Comparison of ENCODE assay signal across 14 cellular contexts in genomic region chr4:2940267-2941137, GRCh38. TPM values are rescaled to one million over a fixed set of nuclear protein-coding genes. Genes with fewer than 3 reads are reported as not detected.
DNase-seq lines count a peak whose midpoint lies in the region; ATAC-seq and TF ChIP-seq lines count a peak whose summit lies in the region.
"Had no signal": no experiment of that assay in that cellular context is flagged by ENCODE, and none has a peak within 500 bp of the region (broad histone marks: within the 10 kb centered on the region; RNA-seq: fewer than 3 reads in every experiment).

No MANE protein-coding gene starts in this region.

- peaks cover 49% of the 10 kb centered on the region for H3K4me1 Mint-ChIP-seq in activated CD4-positive, alpha-beta T cell treated with anti-CD3 and anti-CD28 coated beads for 36 hours
- H3K4me1 Mint-ChIP-seq in chondrocyte (ENCODE audit: low read depth) (peaks cover 21% of the 10 kb centered on the region), progenitor cell of endocrine pancreas (ENCODE audit: low read depth) (peaks cover 6% of the 10 kb centered on the region)

- ATAC-seq in activated CD4-positive, alpha-beta T cell treated with anti-CD3 and anti-CD28 coated beads for 36 hours, result no peak
- ATAC-seq in IMR-90 (ENCODE audit: low read depth), result no peak

- no peak overlapping the region for H3K27ac ChIP-seq in IMR-90 (ENCODE audit: insufficient read depth, low read length)

- no peak overlapping the region for H3K9ac ChIP-seq in IMR-90 (ENCODE audit: low read depth, low read length)

- H2AK9ac ChIP-seq in IMR-90 (replicated peaks; ENCODE audit: low read depth, low read length, poor library complexity), result no peak overlapping the region

- H4K91ac ChIP-seq in IMR-90 (ENCODE audit: insufficient read depth, low read depth, low read length), result no peak overlapping the region

- no peaks in the 10 kb centered on the region for H3K27me3 Mint-ChIP-seq in activated CD4-positive, alpha-beta T cell treated with anti-CD3 and anti-CD28 coated beads for 36 hours
- H3K27me3 Mint-ChIP-seq in chondrocyte (ENCODE audit: low read depth), result no peaks in the 10 kb centered on the region
- H3K27me3 Mint-ChIP-seq in progenitor cell of endocrine pancreas, result no peaks in the 10 kb centered on the region
- H3K27me3 Mint-ChIP-seq: CD4-positive, alpha-beta memory T cell had no signal

- DNase-seq in activated CD4-positive, alpha-beta T cell treated with anti-CD3 and anti-CD28 coated beads for 36 hours, result peak; percentile 3
- DNase-seq in activated CD4-positive, alpha-beta T cell treated with anti-CD3 and anti-CD28 coated beads for 1 hour, result no peak
- no peak for DNase-seq in IMR-90
- DNase-seq in chondrocyte (ENCODE audit: low spot score), result peak; percentile 80
- peak; percentile 8 for DNase-seq in progenitor cell of endocrine pancreas (ENCODE audit: low spot score, unreplicated experiment)
- DNase-seq in NCI-H69 (lab: John Stamatoyannopoulos, UW), result no peak
- DNase-seq in NCI-H526 treated with DMSO at 0.1 percent for 48 hours (lab: John Stamatoyannopoulos, UW), result no peak
- no peak for DNase-seq in MG63
- DNase-seq: 8988T; CD4-positive, alpha-beta memory T cell; central memory CD4-positive, alpha-beta T cell; NCI-H1105; NCI-H446; stimulated activated CD4-positive, alpha-beta T cell treated with anti-CD3 and anti-CD28 coated beads, Interleukin-4, amount 100 ng/mL, for 4 hours had no signal

- H3K79me1 ChIP-seq in IMR-90 (ENCODE audit: low read depth in 1 of 2, low read length in 2 of 2), result peaks cover 21 to 54% of the 10 kb centered on the region in 2 experiments

- peak overlapping the region; percentile 67 for H3K27ac Mint-ChIP-seq in activated CD4-positive, alpha-beta T cell treated with anti-CD3 and anti-CD28 coated beads for 36 hours
- H3K27ac Mint-ChIP-seq in chondrocyte (ENCODE audit: unreplicated experiment) (no peak overlapping the region), progenitor cell of endocrine pancreas (peak overlapping the region; percentile 56)

- no peak overlapping the region for H4K8ac ChIP-seq in IMR-90 (ENCODE audit: low read depth in 2 of 2, low read length in 2 of 2)

- no peak overlapping the region for H4K5ac ChIP-seq in IMR-90 (ENCODE audit: low read depth, low read length)

- no peak overlapping the region for H2AK5ac ChIP-seq in IMR-90 (ENCODE audit: low read depth, low read length)

- BruUV-seq in IMR-90 (replicated peaks; lab: Mats Ljungman, UMichigan), result no TSS peak

- in situ Hi-C loops in IMR-90 (cut with MboI; ENCODE audit: low sequenced_read_pairs), result no loop called here

- H3K4me1 ChIP-seq in IMR-90 (ENCODE audit: control insufficient read depth, insufficient read depth, low read length), result peaks cover 6% of the 10 kb centered on the region

- no peak overlapping the region for H2BK5ac ChIP-seq in IMR-90 (ENCODE audit: low read depth, low read length, poor library complexity, severe bottlenecking)

- H2BK20ac ChIP-seq in IMR-90 (ENCODE audit: low read depth, low read length), result no peak overlapping the region

- H3K36me3 Mint-ChIP-seq in activated CD4-positive, alpha-beta T cell treated with anti-CD3 and anti-CD28 coated beads for 36 hours (ENCODE audit: low read depth), result peaks cover 82% of the 10 kb centered on the region
- H3K36me3 Mint-ChIP-seq in chondrocyte (ENCODE audit: low read depth) (peaks cover 27% of the 10 kb centered on the region), progenitor cell of endocrine pancreas (ENCODE audit: insufficient read depth) (peaks cover 17% of the 10 kb centered on the region)

- no peak overlapping the region for H3K23ac ChIP-seq in IMR-90 (ENCODE audit: low read depth, low read length)

- no peak overlapping the region for H2BK120ac ChIP-seq in IMR-90 (ENCODE audit: low read depth, low read length)

- no peak overlapping the region for H3K4me2 ChIP-seq in IMR-90 (ENCODE audit: low read depth, low read length)

- no peak overlapping the region for H3K56ac ChIP-seq in IMR-90 (ENCODE audit: extremely low read depth, insufficient read depth, low read length)

- no peaks in the 10 kb centered on the region for H3K9me3 ChIP-seq in IMR-90 (ENCODE audit: control insufficient read depth, insufficient read depth, low read length)
- no peaks in the 10 kb centered on the region for H3K9me3 ChIP-seq in MG63

- dilution Hi-C loops in IMR-90 (cut with HindIII; ENCODE audit: low sequenced_read_pairs, unreplicated experiment), result no loop called here

- TF ChIP-seq RAD21 in IMR-90 (IDR thresholded peaks at IDR 0.05; ENCODE audit: low read length), result no peak

- intact Hi-C loops in activated CD4-positive, alpha-beta T cell treated with anti-CD3 and anti-CD28 coated beads for 36 hours (cut with DNase I, micrococcal nuclease), result no loop called here
- intact Hi-C loops in IMR-90 (cut with micrococcal nuclease), result no loop called here

- no peak overlapping the region for H3K4ac ChIP-seq in IMR-90 (ENCODE audit: low read depth, low read length)

- no peaks in the 10 kb centered on the region for H3K27me3 ChIP-seq in IMR-90 (ENCODE audit: control insufficient read depth, insufficient read depth, low read length)
- H3K27me3 ChIP-seq in MG63, result no peaks in the 10 kb centered on the region

- CTCF ChIA-PET in activated CD4-positive, alpha-beta T cell treated with anti-CD3 and anti-CD28 coated beads for 36 hours (lab: Charles Lee), result interaction anchor here (1.0 kb wide), 1 partner anchor 9 kb away, joined by 3 read pairs; no protein-coding TSS in a partner anchor
- CTCF ChIA-PET in IMR-90 (lab: Yijun Ruan, JAX), result no interaction called here

- H3K14ac ChIP-seq in IMR-90 (replicated peaks; ENCODE audit: low read depth, low read length), result no peak overlapping the region

- POLR2A ChIA-PET in activated CD4-positive, alpha-beta T cell treated with anti-CD3 and anti-CD28 coated beads for 36 hours (lab: Charles Lee), result no interaction called here
- POLR2A ChIA-PET in IMR-90 (lab: Charles Lee; ENCODE audit: unreplicated experiment), result interaction anchor here (0.5 kb wide), 1 partner anchor 84 kb away, joined by 7 read pairs; no protein-coding TSS in a partner anchor

- no peaks in the 10 kb centered on the region for H3K9me3 Mint-ChIP-seq in activated CD4-positive, alpha-beta T cell treated with anti-CD3 and anti-CD28 coated beads for 36 hours (ENCODE audit: low read depth)
- H3K9me3 Mint-ChIP-seq in chondrocyte (ENCODE audit: low read depth) (no peaks in the 10 kb centered on the region), progenitor cell of endocrine pancreas (ENCODE audit: low read depth) (no peaks in the 10 kb centered on the region)
- H3K9me3 Mint-ChIP-seq: CD4-positive, alpha-beta memory T cell had no signal

- TF ChIP-seq CTCF in IMR-90 (conservative IDR thresholded peaks at IDR 0.05; ENCODE audit: low read depth, low read length), result no peak
- no peak for TF ChIP-seq CTCF in chondrocyte (IDR thresholded peaks at IDR 0.05)
- no peak for TF ChIP-seq CTCF in progenitor cell of endocrine pancreas (IDR thresholded peaks at IDR 0.05; ENCODE audit: unreplicated experiment)

- no peak for TF ChIP-seq POLR2A in IMR-90 (IDR thresholded peaks at IDR 0.05; ENCODE audit: low read depth, low read length)

- no peak overlapping the region for H2BK15ac ChIP-seq in IMR-90 (ENCODE audit: low read depth, low read length)

- H3K4me3 ChIP-seq in IMR-90 (ENCODE audit: insufficient read depth, low read depth, low read length) (no peak overlapping the region), MG63 (no peak overlapping the region)

- WGBS in IMR-90 (ENCODE audit: extremely low coverage in 2 of 2, insufficient read length in 1 of 2), 2 experiments, result 97% methylated on average over 16 of the region's 29 CpGs; no CpG with 5 or more reads in 1 of the 2 experiments

- no peak overlapping the region for H3K18ac ChIP-seq in IMR-90 (ENCODE audit: low read depth, low read length)

- H3K4me3 Mint-ChIP-seq in activated CD4-positive, alpha-beta T cell treated with anti-CD3 and anti-CD28 coated beads for 36 hours, result no peak overlapping the region
- H3K4me3 Mint-ChIP-seq in chondrocyte (ENCODE audit: unreplicated experiment) (no peak overlapping the region), progenitor cell of endocrine pancreas (ENCODE audit: low read depth) (no peak overlapping the region)

- H2AFZ ChIP-seq in IMR-90 (replicated peaks; ENCODE audit: low read length, poor library complexity), result peak overlapping the region; percentile 28

- H3K36me3 ChIP-seq in IMR-90 (ENCODE audit: control insufficient read depth, insufficient read depth, low read length) (peaks cover 73% of the 10 kb centered on the region), MG63 (peaks cover 26% of the 10 kb centered on the region)

- peaks cover 46% of the 10 kb centered on the region for H4K20me1 ChIP-seq in IMR-90 (ENCODE audit: insufficient read depth, low read length)

- peaks cover 9% of the 10 kb centered on the region; the same call in 1 of the 2 replicates for H3K9me1 ChIP-seq in IMR-90 (ENCODE audit: insufficient read depth, low read length)

TF ChIP-seq in IMR-90, 13 proteins besides CTCF, POLR2A, EP300 and RAD21:
- TF ChIP-seq MAZ (IDR thresholded peaks at IDR 0.05; ENCODE audit: borderline replicate concordance, low read depth, low read length) (no peak), FOS (IDR thresholded peaks at IDR 0.05; ENCODE audit: low read depth, low read length) (no peak)

RNA-seq across cellular contexts. Expression of gene NOP14, which starts 22.7 kb away (rescaled TPM):
- total RNA-seq in activated CD4-positive, alpha-beta T cell treated with anti-CD3 and anti-CD28 coated beads for 36 hours, result 100 to 1,000 TPM in 1 of 2 experiments, 10 to 100 TPM in 1; 86.8 to 106 TPM
- total RNA-seq in IMR-90 (2012; rRNA removed), result 10.9 and 19.2 TPM in 2 replicates
- 11.3 and 12.6 TPM in 2 replicates for polyA plus RNA-seq in IMR-90 (2012; rRNA removed)
- 5.4 and 8.4 TPM in 2 replicates for polyA plus RNA-seq in IMR-90 (2012; cell fraction: cytosol; rRNA removed)
- polyA plus RNA-seq in IMR-90 (2012; cell fraction: nucleus; rRNA removed; ENCODE audit: low replicate concordance), result 6.7 and 10.4 TPM in 2 replicates
- total RNA-seq in chondrocyte, result 22.2 to 23.9 TPM (median 22.7 TPM) in 3 replicates
- 31.5 and 33.4 TPM in 2 replicates for total RNA-seq in progenitor cell of endocrine pancreas
- total RNA-seq in MG63 (2014; rRNA removed; shearing (Covaris generic); ENCODE audit: low replicate concordance), result 32.5 and 45.2 TPM in 2 replicates

RNA-seq across cellular contexts. Expression of gene GRK4, which starts 22.9 kb away (rescaled TPM):
- total RNA-seq in activated CD4-positive, alpha-beta T cell treated with anti-CD3 and anti-CD28 coated beads for 36 hours, result 1 to 10 TPM; 2.4 to 2.5 TPM
- 1.6 and 1.7 TPM in 2 replicates for total RNA-seq in IMR-90 (2012; rRNA removed)
- 2.1 and 2.2 TPM in 2 replicates for polyA plus RNA-seq in IMR-90 (2012; rRNA removed)
- polyA plus RNA-seq in IMR-90 (2012; cell fraction: cytosol; rRNA removed), result 2.0 and 2.3 TPM in 2 replicates
- polyA plus RNA-seq in IMR-90 (2012; cell fraction: nucleus; rRNA removed; ENCODE audit: low replicate concordance), result 1.1 and 1.6 TPM in 2 replicates
- total RNA-seq in chondrocyte, result 12.0 to 13.4 TPM (median 12.8 TPM) in 3 replicates
- total RNA-seq in progenitor cell of endocrine pancreas, result 14.9 and 16.2 TPM in 2 replicates
- 2.6 and 3.7 TPM in 2 replicates for total RNA-seq in MG63 (2014; rRNA removed; shearing (Covaris generic); ENCODE audit: low replicate concordance)

Comparison
In these comparisons a context has a peak if more than half of its experiments do, and no peak if none do; other contexts are left out.
1. DNase-seq: peak in activated CD4-positive, alpha-beta T cell treated with anti-CD3 and anti-CD28 coated beads for 36 hours (single experiment), chondrocyte (single experiment) and progenitor cell of endocrine pancreas (single experiment); none in activated CD4-positive, alpha-beta T cell treated with anti-CD3 and anti-CD28 coated beads for 1 hour (single experiment), IMR-90 (single experiment), NCI-H69 (single experiment), NCI-H526 treated with DMSO at 0.1 percent for 48 hours (single experiment) and MG63 (single experiment).